ENCODE assay signal across 34 cellular contexts in genomic region chr4:139247241-139247640, GRCh38. TPM values are rescaled to one million over a fixed set of nuclear protein-coding genes. Genes with fewer than 3 reads are reported as not detected.
DNase-seq lines count a peak whose midpoint lies in the region; ATAC-seq and TF ChIP-seq lines count a peak whose summit lies in the region.
"Had no signal": no experiment of that assay in that cellular context is flagged by ENCODE, and none has a peak within 500 bp of the region (broad histone marks: within the 10 kb centered on the region; RNA-seq: fewer than 3 reads in every experiment).

No MANE protein-coding gene starts in this region.

- no peak for TF ChIP-seq CTCF in IMR-90 (conservative IDR thresholded peaks at IDR 0.05; ENCODE audit: low read depth, low read length)
- TF ChIP-seq CTCF in brain microvascular endothelial cell (IDR thresholded peaks at IDR 0.05; ENCODE audit: low read depth, low read length, missing control alignments), result no peak

- H3K23ac ChIP-seq in IMR-90 (ENCODE audit: low read depth, low read length), result no peak overlapping the region

- in situ Hi-C loops in IMR-90 (cut with MboI; ENCODE audit: low sequenced_read_pairs) (no loop called here), brain microvascular endothelial cell (cut with HindIII; ENCODE audit: low pct_ligation_motif_present, low sequenced_read_pairs) (no loop called here)

- no peak overlapping the region for H3K56ac ChIP-seq in IMR-90 (ENCODE audit: extremely low read depth, insufficient read depth, low read length)

- H2BK15ac ChIP-seq in IMR-90 (ENCODE audit: low read depth, low read length), result peak overlapping the region; percentile 83; the same call in 2 of the 3 replicates

- peak overlapping the region; percentile 70; the same call in 1 of the 2 replicates for H2BK20ac ChIP-seq in IMR-90 (ENCODE audit: low read depth, low read length)

- H3K9me3 ChIP-seq in IMR-90 (ENCODE audit: control insufficient read depth, insufficient read depth, low read length), result no peaks in the 10 kb centered on the region
- H3K9me3 ChIP-seq: adrenal gland, heart left ventricle, spleen, thyroid gland had no signal

- no TSS peak for BruUV-seq in IMR-90 (replicated peaks; lab: Mats Ljungman, UMichigan)

- peak overlapping the region; percentile 70 for H2BK5ac ChIP-seq in IMR-90 (ENCODE audit: low read depth, low read length, poor library complexity, severe bottlenecking)

- dilution Hi-C loops in IMR-90 (cut with HindIII; ENCODE audit: low sequenced_read_pairs, unreplicated experiment), result no loop called here

- intact Hi-C loops in IMR-90 (cut with micrococcal nuclease), result no loop called here

- H3K9ac ChIP-seq in IMR-90 (ENCODE audit: low read depth, low read length), result no peak overlapping the region
- H3K9ac ChIP-seq: neural progenitor cell had no signal

- peaks cover 24% of the 10 kb centered on the region for H3K4me1 ChIP-seq in IMR-90 (ENCODE audit: control insufficient read depth, insufficient read depth, low read length)
- H3K4me1 ChIP-seq: neural progenitor cell had no signal

- H3K27me3 ChIP-seq in IMR-90 (ENCODE audit: control insufficient read depth, insufficient read depth, low read length) (no peaks in the 10 kb centered on the region), brain microvascular endothelial cell (replicated peaks) (no peaks in the 10 kb centered on the region)
- H3K27me3 ChIP-seq: adrenal gland, heart left ventricle, neural progenitor cell, spleen, thyroid gland had no signal

- H3K79me1 ChIP-seq in IMR-90 (ENCODE audit: low read depth in 1 of 2, low read length in 2 of 2), result no peaks in the 10 kb centered on the region

- no peaks in the 10 kb centered on the region for H4K20me1 ChIP-seq in IMR-90 (ENCODE audit: insufficient read depth, low read length)

- H2BK120ac ChIP-seq in IMR-90 (ENCODE audit: low read depth, low read length), result peak overlapping the region; percentile 32; the same call in 1 of the 2 replicates

- peak overlapping the region; percentile 44; the same call in 1 of the 2 replicates for H3K14ac ChIP-seq in IMR-90 (replicated peaks; ENCODE audit: low read depth, low read length)

- H3K27ac ChIP-seq in IMR-90 (ENCODE audit: insufficient read depth, low read length) (no peak overlapping the region), brain microvascular endothelial cell (no peak overlapping the region)
- H3K27ac ChIP-seq: adrenal gland, neural progenitor cell, spleen, thyroid gland, VCaP had no signal

- DNase-seq in EL, result peak; percentile 71
- peak; percentile 39 for DNase-seq in IMR-90
- peak; percentile 38 for DNase-seq in brain microvascular endothelial cell
- peak; percentile 61 for DNase-seq in iris pigment epithelial cell (ENCODE audit: low read depth)
- no peak for DNase-seq in SHP77 (lab: John Stamatoyannopoulos, UW)
- no peak for DNase-seq in SHP77 treated with DMSO at 0.1 percent for 48 hours (lab: John Stamatoyannopoulos, UW)
- DNase-seq in occipital lobe (lab: John Stamatoyannopoulos, UW), result no peak
- no peak for DNase-seq in GM19240 (ENCODE audit: insufficient read length, low spot score)
- DNase-seq: activated CD4-positive, alpha-beta T cell treated with anti-CD3 and anti-CD28 coated beads for 4 hours; activated CD8-positive, alpha-beta T cell treated with anti-CD3 and anti-CD28 coated beads, Interleukin-2, amount 10 ng/mL, durations not matched to agents 7 days and 5 days; activated naive CD4-positive, alpha-beta T cell treated with anti-CD3 and anti-CD28 coated beads for 36 hours; adrenal gland; CD4-positive, alpha-beta T cell; effector CD4-positive, alpha-beta T cell; heart left ventricle; KG1; MM.1S; NCI-H2029; NCI-H2227 treated with DMSO at 0.1 percent for 48 hours; NCI-H526; NK-92 treated with Interleukin-12 subunit alpha and Interleukin-12 subunit beta, amount 100 ng/mL, for 24 hours; PC-3; posterior cingulate gyrus; right cardiac atrium; Right ventricle myocardium superior; spleen; stimulated activated CD4-positive, alpha-beta T cell treated with anti-CD3 and anti-CD28 coated beads, Interleukin-2, amount 100 ng/mL, for 24 hours; SW 1271; T-helper 9 cell; thyroid gland had no signal

- ATAC-seq in IMR-90 (ENCODE audit: low read depth), result no peak
- ATAC-seq: activated CD8-positive, alpha-beta T cell treated with anti-CD3 and anti-CD28 coated beads, Interleukin-2, amount 10 ng/mL, durations not matched to agents 7 days and 5 days; GM12878; HCT116; heart left ventricle; PC-3; right cardiac atrium had no signal

- H2AFZ ChIP-seq in IMR-90 (replicated peaks; ENCODE audit: low read length, poor library complexity), result no peak overlapping the region
- H2AFZ ChIP-seq: neural progenitor cell had no signal

- no peaks in the 10 kb centered on the region for H3K36me3 ChIP-seq in IMR-90 (ENCODE audit: control insufficient read depth, insufficient read depth, low read length)
- H3K36me3 ChIP-seq in brain microvascular endothelial cell (replicated peaks), result no peaks in the 10 kb centered on the region
- H3K36me3 ChIP-seq: adrenal gland, heart left ventricle, spleen, thyroid gland had no signal

- 0 out of 2 replicates have a peak overlapping the region, but pooled peaks have one; percentile 7 for H2AK5ac ChIP-seq in IMR-90 (ENCODE audit: low read depth, low read length)

- H2AK9ac ChIP-seq in IMR-90 (replicated peaks; ENCODE audit: low read depth, low read length, poor library complexity), result no peak overlapping the region

- no peak overlapping the region for H3K4me3 ChIP-seq in IMR-90 (ENCODE audit: insufficient read depth, low read depth, low read length)
- no peak overlapping the region for H3K4me3 ChIP-seq in brain microvascular endothelial cell (ENCODE audit: low read depth, low read length)
- H3K4me3 ChIP-seq: adrenal gland, GM12878, heart left ventricle, neural progenitor cell, spleen, thyroid gland had no signal

- peak overlapping the region; percentile 83 for H3K4ac ChIP-seq in IMR-90 (ENCODE audit: low read depth, low read length)

- H3K18ac ChIP-seq in IMR-90 (ENCODE audit: low read depth, low read length), result peak overlapping the region; percentile 40

- POLR2A ChIA-PET in IMR-90 (lab: Charles Lee; ENCODE audit: unreplicated experiment), result no interaction called here

- H4K5ac ChIP-seq in IMR-90 (ENCODE audit: low read depth, low read length), result no peak overlapping the region

- H3K4me2 ChIP-seq in IMR-90 (ENCODE audit: low read depth, low read length), result no peak overlapping the region
- H3K4me2 ChIP-seq: neural progenitor cell had no signal

- TF ChIP-seq RAD21 in IMR-90 (IDR thresholded peaks at IDR 0.05; ENCODE audit: low read length), result no peak

- CTCF ChIA-PET in IMR-90 (lab: Yijun Ruan, JAX), result interaction anchor here (0.6 kb wide), 1 partner anchor 10 kb away, joined by 8 read pairs; no protein-coding TSS in a partner anchor

- H4K91ac ChIP-seq in IMR-90 (ENCODE audit: insufficient read depth, low read depth, low read length), result no peak overlapping the region

- no peak for TF ChIP-seq POLR2A in IMR-90 (IDR thresholded peaks at IDR 0.05; ENCODE audit: low read depth, low read length)

- H3K9me1 ChIP-seq in IMR-90 (ENCODE audit: insufficient read depth, low read length), result peaks cover 5% of the 10 kb centered on the region

- peak overlapping the region in 1 of 2 experiments; percentile 62; a peak in 1 of 4 replicates for H4K8ac ChIP-seq in IMR-90 (ENCODE audit: low read depth in 2 of 2, low read length in 2 of 2)

TF ChIP-seq in IMR-90, 13 proteins besides CTCF, POLR2A, EP300 and RAD21 (continues in another document):
- TF ChIP-seq RFX5 (IDR thresholded peaks at IDR 0.05; ENCODE audit: low read depth, low read length) (no peak), MAFK (IDR thresholded peaks at IDR 0.05; ENCODE audit: low read depth, low read length) (no peak), RCOR1 (IDR thresholded peaks at IDR 0.05; ENCODE audit: insufficient replicate concordance, low read length) (no peak), ELK1 (IDR thresholded peaks at IDR 0.05; ENCODE audit: borderline replicate concordance, low read depth, low read length) (no peak), FOS (IDR thresholded peaks at IDR 0.05; ENCODE audit: low read depth, low read length) (no peak), NFE2L2 (IDR thresholded peaks at IDR 0.05; ENCODE audit: low read depth, low read length) (no peak), CHD1 (IDR thresholded peaks at IDR 0.05; ENCODE audit: low read depth, low read length) (no peak), CEBPB (IDR thresholded peaks at IDR 0.05; ENCODE audit: low read depth, low read length) (no peak), MAZ (IDR thresholded peaks at IDR 0.05; ENCODE audit: borderline replicate concordance, low read depth, low read length) (no peak)
- TF ChIP-seq, protein P1, sequence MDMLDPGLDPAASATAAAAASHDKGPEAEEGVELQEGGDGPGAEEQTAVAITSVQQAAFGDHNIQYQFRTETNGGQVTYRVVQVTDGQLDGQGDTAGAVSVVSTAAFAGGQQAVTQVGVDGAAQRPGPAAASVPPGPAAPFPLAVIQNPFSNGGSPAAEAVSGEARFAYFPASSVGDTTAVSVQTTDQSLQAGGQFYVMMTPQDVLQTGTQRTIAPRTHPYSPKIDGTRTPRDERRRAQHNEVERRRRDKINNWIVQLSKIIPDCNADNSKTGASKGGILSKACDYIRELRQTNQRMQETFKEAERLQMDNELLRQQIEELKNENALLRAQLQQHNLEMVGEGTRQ (IDR thresholded peaks at IDR 0.05; ENCODE audit: low read depth, low read length), result no peak

RNA-seq across cellular contexts. Expression of gene MGARP, which starts 32.8 kb away (rescaled TPM):
- total RNA-seq in IMR-90 (2012; rRNA removed) (35.0 and 44.4 TPM in 2 replicates), occipital lobe (1.2 TPM)
- 34.7 and 35.1 TPM in 2 replicates for polyA plus RNA-seq in IMR-90 (2012; rRNA removed)
- polyA plus RNA-seq in IMR-90 (2012; cell fraction: cytosol; rRNA removed), result 26.9 and 31.0 TPM in 2 replicates
- polyA plus RNA-seq in IMR-90 (2012; cell fraction: nucleus; rRNA removed; ENCODE audit: low replicate concordance), result 5.1 and 15.3 TPM in 2 replicates
- total RNA-seq: activated naive CD4-positive, alpha-beta T cell treated with anti-CD3 and anti-CD28 coated beads for 36 hours; CD4-positive, alpha-beta T cell; GM12878 had no signal

RNA-seq across cellular contexts. Expression of gene NAA15, which starts 54.1 kb away (rescaled TPM):
- total RNA-seq in IMR-90 (2012; rRNA removed), result 43.4 and 106 TPM in 2 replicates
- polyA plus RNA-seq in IMR-90 (2012; rRNA removed), result 8.7 and 11.0 TPM in 2 replicates
- 1.3 and 1.4 TPM in 2 replicates for polyA plus RNA-seq in IMR-90 (2012; cell fraction: cytosol; rRNA removed)
- 1.2 and 5.0 TPM in 2 replicates for polyA plus RNA-seq in IMR-90 (2012; cell fraction: nucleus; rRNA removed; ENCODE audit: low replicate concordance)
- 52.7 TPM for total RNA-seq in occipital lobe

RNA-seq across cellular contexts. Expression of gene NDUFC1, which starts 55.0 kb away (rescaled TPM):
- total RNA-seq in IMR-90 (2012; rRNA removed) (25.1 and 33.9 TPM in 2 replicates), occipital lobe (29.3 TPM)
- polyA plus RNA-seq in IMR-90 (2012; rRNA removed), result 65.1 and 76.5 TPM in 2 replicates
- polyA plus RNA-seq in IMR-90 (2012; cell fraction: cytosol; rRNA removed), result 59.3 and 67.9 TPM in 2 replicates
- polyA plus RNA-seq in IMR-90 (2012; cell fraction: nucleus; rRNA removed; ENCODE audit: low replicate concordance), result 19.7 and 22.4 TPM in 2 replicates

Comparison
In these comparisons a context has a peak if more than half of its experiments do, and no peak if none do; other contexts are left out.
1. DNase-seq: peak in EL (single experiment), IMR-90 (single experiment), brain microvascular endothelial cell (single experiment) and iris pigment epithelial cell (single experiment); none in SHP77 (0 of 2), SHP77 treated with DMSO at 0.1 percent for 48 hours (single experiment), occipital lobe (single experiment) and GM19240 (single experiment).
2. RNA of gene MGARP, which starts 32.8 kb away (total RNA-seq): 35.0 to 44.4 TPM in IMR-90; 1.2 TPM in occipital lobe (single experiment); every median in the first group is over 10 times any median in the second.